In genomic region chr15:44550256-44550655, GRCh38 we compare ENCODE assay signal across 9 cellular contexts. TPM values are rescaled to one million over a fixed set of nuclear protein-coding genes. Genes with fewer than 3 reads are reported as not detected.
A peak's percentile ranks its signal among the peaks of the same experiment; 100 is the strongest.
DNase-seq lines count a peak whose midpoint lies in the region; ATAC-seq, FAIRE-seq and TF ChIP-seq lines count a peak whose summit lies in the region.
"Had no signal": no experiment of that assay in that cellular context is flagged by ENCODE, and none has a peak within 500 bp of the region (broad histone marks: within the 10 kb centered on the region; RNA-seq: fewer than 3 reads in every experiment).

No MANE protein-coding gene starts in this region.

- 88 to 100% methylated on average over 1 to 3 of the region's 3 CpGs for WGBS in endodermal cell (ENCODE audit: insufficient coverage in 1 of 2, insufficient read length in 1 of 2), 2 experiments
- WGBS in pancreas, 2 donors = 33% methylated on average over 3 of the region's 3 CpGs

- TF ChIP-seq CTCF in OCI-LY1 (IDR thresholded peaks at IDR 0.05; ENCODE audit: low read length) (peak; percentile 51), endodermal cell (conservative IDR thresholded peaks at IDR 0.05) (peak; percentile 62), pancreas (IDR thresholded peaks at IDR 0.05) (peak in 3 of 4 donors; percentile 18 to 34 (median 34))

- H3K4me2 ChIP-seq in OCI-LY1 (ENCODE audit: low read length) = no peak overlapping the region

- H3K9ac ChIP-seq in OCI-LY1 (ENCODE audit: low read length) (no peak overlapping the region), endodermal cell (ENCODE audit: extremely low read depth, low read length, poor library complexity, severe bottlenecking) (no peak overlapping the region)

- no peaks in the 10 kb centered on the region for H3K27me3 Mint-ChIP-seq in endodermal cell (ENCODE audit: insufficient read depth)
- H3K27me3 Mint-ChIP-seq: activated naive CD8-positive, alpha-beta T cell treated with anti-CD3 and anti-CD28 coated beads, Interleukin-2, amount 10 ng/mL, durations not matched to agents 7 days and 5 days had no signal

- H3K9me2 ChIP-seq in OCI-LY1 (ENCODE audit: low read depth, low read length) = no peaks in the 10 kb centered on the region

- no peaks in the 10 kb centered on the region for H3F3A ChIP-seq in OCI-LY1 (ENCODE audit: insufficient read depth, low read length)

- peaks cover 50% of the 10 kb centered on the region for H3K36me3 Mint-ChIP-seq in endodermal cell (ENCODE audit: low read depth)

- H3K9me3 ChIP-seq in OCI-LY1 (ENCODE audit: low read length) = no peaks in the 10 kb centered on the region
- peaks cover 6% of the 10 kb centered on the region for H3K9me3 ChIP-seq in endodermal cell (ENCODE audit: control insufficient read depth, low read length)
- H3K9me3 ChIP-seq in pancreas = no peaks in the 10 kb centered on the region

- H3K79me2 ChIP-seq in OCI-LY1 (ENCODE audit: insufficient read depth, low read length) = peaks cover 34% of the 10 kb centered on the region

- no peak for FAIRE-seq in pancreas (lab: Jason Lieb, UNC)

- H3K4me1 ChIP-seq in OCI-LY1 (ENCODE audit: insufficient read depth, low read length, severe bottlenecking) (peaks cover 24% of the 10 kb centered on the region), endodermal cell (ENCODE audit: control insufficient read depth, insufficient read depth, low read length) (no peaks in the 10 kb centered on the region), pancreas (peaks cover 3 to 12% (median 6%) of the 10 kb centered on the region in 3 donors)

- DNase-seq in NCI-H1105 treated with DMSO at 0.1 percent for 48 hours (lab: John Stamatoyannopoulos, UW) (peak; percentile 5), NCI-H1105 (lab: John Stamatoyannopoulos, UW) (no peak), endodermal cell (no peak), pancreas (no peak), glomerular visceral epithelial cell (ENCODE audit: extremely low spot score) (no peak), islet precursor cell (no peak)
- no peak for DNase-seq in stimulated activated CD4-positive, alpha-beta T cell treated with anti-CD3 and anti-CD28 coated beads, Interleukin-15, amount 100 ng/mL, for 24 hours
- DNase-seq: activated naive CD8-positive, alpha-beta T cell treated with anti-CD3 and anti-CD28 coated beads, Interleukin-2, amount 10 ng/mL, durations not matched to agents 7 days and 5 days had no signal

- no peaks in the 10 kb centered on the region for H4K20me1 ChIP-seq in OCI-LY1 (ENCODE audit: insufficient read depth, low read length)

- peaks cover 4% of the 10 kb centered on the region for H3K4me1 Mint-ChIP-seq in endodermal cell

- H2AFZ ChIP-seq in OCI-LY1 (ENCODE audit: low read length) = no peak overlapping the region

- no peaks in the 10 kb centered on the region for H3K27me3 ChIP-seq in OCI-LY1 (ENCODE audit: insufficient read depth, low read length)
- no peaks in the 10 kb centered on the region for H3K27me3 ChIP-seq in endodermal cell (ENCODE audit: control insufficient read depth, insufficient read depth, low read length, poor library complexity, severe bottlenecking)
- no peaks in the 10 kb centered on the region for H3K27me3 ChIP-seq in pancreas

- H3K36me3 ChIP-seq in OCI-LY1 (ENCODE audit: insufficient read depth, low read length) (peaks cover 54% of the 10 kb centered on the region), endodermal cell (ENCODE audit: control insufficient read depth, insufficient read depth, low read length) (peaks cover 62% of the 10 kb centered on the region), pancreas (peaks cover 4 to 32% (median 24%) of the 10 kb centered on the region in 3 donors)

- H3K27ac ChIP-seq in OCI-LY1 (ENCODE audit: low read depth, low read length, poor library complexity, severe bottlenecking) = no peak overlapping the region
- H3K27ac ChIP-seq in endodermal cell (ENCODE audit: low read depth, low read length) = no peak overlapping the region
- no peak overlapping the region for H3K27ac ChIP-seq in pancreas

- no peak overlapping the region for H3K4me3 Mint-ChIP-seq in endodermal cell
- H3K4me3 Mint-ChIP-seq: activated naive CD8-positive, alpha-beta T cell treated with anti-CD3 and anti-CD28 coated beads, Interleukin-2, amount 10 ng/mL, durations not matched to agents 7 days and 5 days had no signal

- ATAC-seq in pancreas = peak in 3 of 4 donors; percentile 24 to 47 (median 47)

- no peaks in the 10 kb centered on the region for H3K9me3 Mint-ChIP-seq in endodermal cell
- H3K9me3 Mint-ChIP-seq: activated naive CD8-positive, alpha-beta T cell treated with anti-CD3 and anti-CD28 coated beads, Interleukin-2, amount 10 ng/mL, durations not matched to agents 7 days and 5 days had no signal

- intact Hi-C loops in pancreas (cut with DNase I) = no loop called here

- no peak overlapping the region for H3K4me3 ChIP-seq in OCI-LY1 (ENCODE audit: low read depth, low read length, poor library complexity, severe bottlenecking)
- no peak overlapping the region for H3K4me3 ChIP-seq in endodermal cell (ENCODE audit: low read length)
- H3K4me3 ChIP-seq in pancreas = no peak overlapping the region

- no peak overlapping the region for H3K27ac Mint-ChIP-seq in endodermal cell
- H3K27ac Mint-ChIP-seq: activated naive CD8-positive, alpha-beta T cell treated with anti-CD3 and anti-CD28 coated beads, Interleukin-2, amount 10 ng/mL, durations not matched to agents 7 days and 5 days had no signal

RNA-seq across cellular contexts. Expression of gene EIF3J, which starts 13.3 kb away (rescaled TPM):
- total RNA-seq in endodermal cell (10 to 100 TPM; 71.4 to 76.5 TPM), pancreas (10 to 100 TPM; 37.8 to 88.2 (median 58.7) TPM)
- 56.9 TPM for polyA plus RNA-seq in endodermal cell (2013, experiment 1 of 2)
- polyA plus RNA-seq in endodermal cell (2013, experiment 2 of 2) = 56.8 TPM
- polyA plus RNA-seq in pancreas = 10 to 100 TPM; 21.0 to 29.1 TPM
